In the genomic region with DNA sequence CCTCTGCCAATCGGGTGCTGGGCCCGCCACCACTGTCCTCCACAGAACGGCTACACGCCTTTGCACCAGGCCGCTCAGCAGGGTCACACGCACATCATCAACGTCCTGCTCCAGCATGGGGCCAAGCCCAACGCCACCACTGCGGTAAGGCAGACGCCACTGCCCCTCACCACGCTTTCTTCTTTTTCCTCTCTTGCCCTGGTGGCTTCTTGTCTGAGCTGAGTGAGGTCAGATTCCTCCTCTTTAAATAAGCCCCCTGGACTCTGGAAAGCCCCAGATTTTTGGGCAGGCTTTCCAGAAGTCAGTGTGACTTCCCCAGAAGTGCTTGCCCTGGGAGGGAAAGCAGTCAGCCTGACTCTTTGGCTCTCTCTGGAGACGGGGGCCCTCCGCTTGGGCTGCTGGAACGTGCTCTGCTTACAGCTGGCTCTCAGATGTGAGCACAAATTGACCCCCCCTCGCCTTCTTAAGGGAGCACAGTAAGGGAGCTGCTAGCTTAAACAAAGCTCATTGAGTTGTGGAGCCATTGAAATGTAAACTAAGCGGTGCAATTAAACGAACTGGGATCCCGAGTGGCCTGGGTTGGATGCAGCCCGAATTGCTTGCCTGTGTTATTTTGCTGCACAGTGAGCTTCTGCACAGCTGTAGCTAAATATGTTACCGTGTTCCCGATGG, we compare ENCODE assay signal across 9 cellular contexts.
DNase-seq lines count a peak whose midpoint lies in the region; ATAC-seq and TF ChIP-seq lines count a peak whose summit lies in the region.
"Had no signal": no experiment of that assay in that cellular context is flagged by ENCODE, and none has a peak within 500 bp of the region (broad histone marks: within the 10 kb centered on the region; RNA-seq: fewer than 3 reads in every experiment).

No MANE protein-coding gene starts in this region.

- H3K27me3 Mint-ChIP-seq in T-helper 2 cell treated with Interferon-gamma antibody and Interleukin-4, amounts not matched to agents 5 μg/mL and 100 μg/mL, for 36 hours (ENCODE audit: low read depth), result no peaks in the 10 kb centered on the region

- no peaks in the 10 kb centered on the region for H4K20me1 ChIP-seq in hepatocyte (ENCODE audit: insufficient read depth, poor library complexity, severe bottlenecking)

- H3K27ac Mint-ChIP-seq in T-helper 2 cell treated with Interferon-gamma antibody and Interleukin-4, amounts not matched to agents 5 μg/mL and 100 μg/mL, for 36 hours, result no peak overlapping the region

- H3K27ac ChIP-seq in ascending aorta, result peak overlapping the region; percentile 43 to 46
- H3K27ac ChIP-seq in hepatocyte, result peak overlapping the region; percentile 4

- no peaks in the 10 kb centered on the region for H3K36me3 Mint-ChIP-seq in T-helper 2 cell treated with Interferon-gamma antibody and Interleukin-4, amounts not matched to agents 5 μg/mL and 100 μg/mL, for 36 hours (ENCODE audit: low read depth)

- no peaks in the 10 kb centered on the region for H3K79me2 ChIP-seq in hepatocyte

- H3K4me2 ChIP-seq in hepatocyte, result peak overlapping the region; percentile 36

- no peaks in the 10 kb centered on the region for H3K9me2 ChIP-seq in hepatocyte (replicated peaks; ENCODE audit: insufficient read depth)

- ATAC-seq in GM21423 (IDR thresholded peaks at IDR 0.05; ENCODE audit: unreplicated experiment), result no peak
- ATAC-seq: PC-3 had no signal

- H3K36me3 ChIP-seq in ascending aorta (no peaks in the 10 kb centered on the region), hepatocyte (replicated peaks; ENCODE audit: insufficient read depth, low read depth) (no peaks in the 10 kb centered on the region)

- no peak for TF ChIP-seq CTCF in ascending aorta (IDR thresholded peaks at IDR 0.05)
- TF ChIP-seq CTCF in hepatocyte (IDR thresholded peaks at IDR 0.05; ENCODE audit: poor library complexity), result no peak

- H3K9me3 ChIP-seq in ascending aorta, result no peaks in the 10 kb centered on the region
- no peaks in the 10 kb centered on the region for H3K9me3 ChIP-seq in hepatocyte (ENCODE audit: low read depth)

- 45% methylated on average over 21 of the region's 21 CpGs for WGBS in hepatocyte (ENCODE audit: low lambda C conversion rate, missing lambda C conversion rate)

- H3K9me3 Mint-ChIP-seq in T-helper 2 cell treated with Interferon-gamma antibody and Interleukin-4, amounts not matched to agents 5 μg/mL and 100 μg/mL, for 36 hours, result no peaks in the 10 kb centered on the region

- DNase-seq in EL (peak; percentile 2), ascending aorta (ENCODE audit: low spot score in 2 of 2) (peak in 1 of 2 donors; percentile 69), hepatocyte (ENCODE audit: low spot score) (peak; percentile 26), putamen (ENCODE audit: low spot score) (peak; percentile 78), HK-2 (ENCODE audit: unreplicated experiment) (no peak), GOT3 (lab: John Stamatoyannopoulos, UW) (no peak)
- DNase-seq in T-helper 2 cell treated with Interferon-gamma antibody and Interleukin-4, amounts not matched to agents 5 μg/mL and 100 μg/mL, for 36 hours (ENCODE audit: low spot score), result no peak
- DNase-seq: PC-3 had no signal

- H3K4me1 Mint-ChIP-seq in T-helper 2 cell treated with Interferon-gamma antibody and Interleukin-4, amounts not matched to agents 5 μg/mL and 100 μg/mL, for 36 hours (ENCODE audit: low read depth), result no peaks in the 10 kb centered on the region

- H3K4me3 Mint-ChIP-seq in T-helper 2 cell treated with Interferon-gamma antibody and Interleukin-4, amounts not matched to agents 5 μg/mL and 100 μg/mL, for 36 hours, result no peak overlapping the region

- H3K27me3 ChIP-seq in ascending aorta (no peaks in the 10 kb centered on the region), hepatocyte (no peaks in the 10 kb centered on the region)

- peaks cover 0 to 3% of the 10 kb centered on the region in 2 donors for H3K4me1 ChIP-seq in ascending aorta
- H3K4me1 ChIP-seq in hepatocyte (ENCODE audit: insufficient read depth), result peaks cover 8% of the 10 kb centered on the region

- no peak overlapping the region for H2AFZ ChIP-seq in hepatocyte

- H3K4me3 ChIP-seq in ascending aorta (peak overlapping the region in 1 of 2 donors; percentile 56), hepatocyte (no peak overlapping the region)

- intact Hi-C loops in ascending aorta (cut with DNase I), result no loop called here

Comparison
In these comparisons a context has a peak if more than half of its experiments do, and no peak if none do; other contexts are left out.
1. DNase-seq: peak in EL (single experiment), hepatocyte (single experiment) and putamen (single experiment); none in T-helper 2 cell treated with Interferon-gamma antibody and Interleukin-4, amounts not matched to agents 5 μg/mL and 100 μg/mL, for 36 hours (single experiment), HK-2 (single experiment) and GOT3 (single experiment).